Comparison of ENCODE assay signal across 1 cellular context in genomic region chrX:131840799-131841495, GRCh38.
TF ChIP-seq lines count a peak whose summit lies in the region.

No MANE protein-coding gene starts in this region.

TF ChIP-seq in GM12878, 131 proteins besides CTCF, POLR2A, EP300 and RAD21 (continued from another document):
- TF ChIP-seq MAX (IDR thresholded peaks at IDR 0.05; ENCODE audit: low read depth, low read length) (no peak), ZNF207 (IDR thresholded peaks at IDR 0.05; ENCODE audit: borderline replicate concordance) (no peak), RB1 (IDR thresholded peaks at IDR 0.05; ENCODE audit: borderline replicate concordance) (no peak), DPF2 (IDR thresholded peaks at IDR 0.05) (no peak)
